1 cellular context compared by ENCODE assay signal in the genomic region with DNA sequence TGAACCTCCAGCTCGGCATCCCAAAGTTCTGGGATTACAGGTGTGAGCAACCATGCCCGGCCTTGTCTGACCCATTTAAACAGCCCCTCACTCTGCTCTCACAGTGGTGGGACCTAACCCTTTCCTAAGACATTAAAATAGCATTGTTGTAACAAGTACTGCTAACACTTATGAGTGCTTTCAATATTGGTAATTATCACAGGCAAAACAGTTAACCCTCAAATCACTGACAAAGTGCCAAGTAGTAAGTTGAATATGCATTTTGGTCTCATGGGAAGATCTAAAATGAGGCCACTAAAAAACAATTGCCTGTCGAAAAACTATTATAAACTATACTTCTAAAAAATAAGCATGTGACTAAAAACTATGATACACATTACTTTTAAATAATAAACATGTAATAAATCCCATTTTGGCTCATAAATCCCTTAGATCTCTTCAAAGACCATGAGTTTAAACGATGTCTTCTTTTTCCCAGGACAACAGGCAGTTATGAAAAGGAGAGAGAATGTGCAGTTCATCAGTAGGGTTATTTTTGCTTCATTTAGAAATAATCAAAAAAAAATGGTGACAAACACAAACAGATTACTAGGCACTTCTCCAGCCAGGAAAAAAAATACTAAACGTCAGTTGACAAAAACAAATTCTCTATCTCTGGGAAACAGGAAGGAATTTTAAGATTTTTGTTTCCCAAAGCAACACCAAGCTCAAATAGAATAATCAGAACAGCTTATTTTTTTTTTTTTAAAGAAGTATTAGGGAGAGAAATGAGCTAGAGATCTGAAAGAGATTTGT.
TF ChIP-seq lines count a peak whose summit lies in the region.

No MANE protein-coding gene starts in this region.

TF ChIP-seq in GM12878, 131 proteins besides CTCF, POLR2A, EP300 and RAD21 (continued from another document and continues in another):
- TF ChIP-seq, protein P1, sequence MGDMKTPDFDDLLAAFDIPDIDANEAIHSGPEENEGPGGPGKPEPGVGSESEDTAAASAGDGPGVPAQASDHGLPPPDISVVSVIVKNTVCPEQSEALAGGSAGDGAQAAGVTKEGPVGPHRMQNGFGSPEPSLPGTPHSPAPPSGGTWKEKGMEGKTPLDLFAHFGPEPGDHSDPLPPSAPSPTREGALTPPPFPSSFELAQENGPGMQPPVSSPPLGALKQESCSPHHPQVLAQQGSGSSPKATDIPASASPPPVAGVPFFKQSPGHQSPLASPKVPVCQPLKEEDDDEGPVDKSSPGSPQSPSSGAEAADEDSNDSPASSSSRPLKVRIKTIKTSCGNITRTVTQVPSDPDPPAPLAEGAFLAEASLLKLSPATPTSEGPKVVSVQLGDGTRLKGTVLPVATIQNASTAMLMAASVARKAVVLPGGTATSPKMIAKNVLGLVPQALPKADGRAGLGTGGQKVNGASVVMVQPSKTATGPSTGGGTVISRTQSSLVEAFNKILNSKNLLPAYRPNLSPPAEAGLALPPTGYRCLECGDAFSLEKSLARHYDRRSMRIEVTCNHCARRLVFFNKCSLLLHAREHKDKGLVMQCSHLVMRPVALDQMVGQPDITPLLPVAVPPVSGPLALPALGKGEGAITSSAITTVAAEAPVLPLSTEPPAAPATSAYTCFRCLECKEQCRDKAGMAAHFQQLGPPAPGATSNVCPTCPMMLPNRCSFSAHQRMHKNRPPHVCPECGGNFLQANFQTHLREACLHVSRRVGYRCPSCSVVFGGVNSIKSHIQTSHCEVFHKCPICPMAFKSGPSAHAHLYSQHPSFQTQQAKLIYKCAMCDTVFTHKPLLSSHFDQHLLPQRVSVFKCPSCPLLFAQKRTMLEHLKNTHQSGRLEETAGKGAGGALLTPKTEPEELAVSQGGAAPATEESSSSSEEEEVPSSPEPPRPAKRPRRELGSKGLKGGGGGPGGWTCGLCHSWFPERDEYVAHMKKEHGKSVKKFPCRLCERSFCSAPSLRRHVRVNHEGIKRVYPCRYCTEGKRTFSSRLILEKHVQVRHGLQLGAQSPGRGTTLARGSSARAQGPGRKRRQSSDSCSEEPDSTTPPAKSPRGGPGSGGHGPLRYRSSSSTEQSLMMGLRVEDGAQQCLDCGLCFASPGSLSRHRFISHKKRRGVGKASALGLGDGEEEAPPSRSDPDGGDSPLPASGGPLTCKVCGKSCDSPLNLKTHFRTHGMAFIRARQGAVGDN (IDR thresholded peaks at IDR 0.05) = peak; percentile 81
- TF ChIP-seq SIN3A (IDR thresholded peaks at IDR 0.05; ENCODE audit: low read depth, low read length) (no peak), NFXL1 (IDR thresholded peaks at IDR 0.05; ENCODE audit: borderline replicate concordance) (no peak), CBX3 (IDR thresholded peaks at IDR 0.05; ENCODE audit: borderline replicate concordance, low read depth) (no peak), NFYA (IDR thresholded peaks at IDR 0.05; ENCODE audit: borderline replicate concordance, low read depth, low read length) (no peak), CEBPB (IDR thresholded peaks at IDR 0.05; ENCODE audit: borderline replicate concordance in 1 of 2, low read depth in 2 of 2, low read length in 2 of 2) (no peak), BCL11A (IDR thresholded peaks at IDR 0.05; ENCODE audit: low read depth, low read length) (no peak), TAF1 (IDR thresholded peaks at IDR 0.05; ENCODE audit: borderline replicate concordance, low read depth, low read length) (no peak), IRF4 (IDR thresholded peaks at IDR 0.05; ENCODE audit: low read depth, low read length) (no peak), SREBF1 (IDR thresholded peaks at IDR 0.05; ENCODE audit: low read length) (no peak), SMC3 (IDR thresholded peaks at IDR 0.05; ENCODE audit: borderline replicate concordance, low read length) (no peak), ZNF24 (IDR thresholded peaks at IDR 0.05) (no peak), TARDBP (IDR thresholded peaks at IDR 0.05; ENCODE audit: borderline replicate concordance) (no peak), E4F1 (IDR thresholded peaks at IDR 0.05; ENCODE audit: borderline replicate concordance, partially characterized antibody) (no peak), SIX5 (IDR thresholded peaks at IDR 0.05; ENCODE audit: low read depth, low read length, severe bottlenecking) (no peak), CBFB (IDR thresholded peaks at IDR 0.05; ENCODE audit: low read depth) (no peak), ATF7 (IDR thresholded peaks at IDR 0.05; ENCODE audit: low read depth) (no peak), RCOR1 (conservative IDR thresholded peaks at IDR 0.05; ENCODE audit: low read depth, low read length) (0 out of 2 replicates have a peak, but pooled peaks have one; percentile 51), MYB (IDR thresholded peaks at IDR 0.05; ENCODE audit: borderline replicate concordance, low read depth, low read length) (no peak), MLLT1 (IDR thresholded peaks at IDR 0.05) (no peak), SP1 (IDR thresholded peaks at IDR 0.05; ENCODE audit: low read depth, low read length) (no peak), EED (IDR thresholded peaks at IDR 0.05; ENCODE audit: low read depth) (no peak), FOS (IDR thresholded peaks at IDR 0.05; ENCODE audit: borderline replicate concordance, extremely low read depth, insufficient read length) (no peak), YBX1 (IDR thresholded peaks at IDR 0.05) (no peak), RAD51 (IDR thresholded peaks at IDR 0.05) (peak; percentile 48), CEBPZ (IDR thresholded peaks at IDR 0.05; ENCODE audit: low read depth, low read length) (no peak), MYC (IDR thresholded peaks at IDR 0.05; ENCODE audit: insufficient read depth, insufficient read length, insufficient replicate concordance, low read length, severe bottlenecking) (no peak), CHD2 (IDR thresholded peaks at IDR 0.05; ENCODE audit: borderline replicate concordance, low read depth, low read length) (no peak), FOXM1 (IDR thresholded peaks at IDR 0.05; ENCODE audit: low read depth, low read length) (peak; percentile 40; the same call in 1 of the 2 replicates), RUNX3 (IDR thresholded peaks at IDR 0.05; ENCODE audit: low read length) (peak; percentile 57; the same call in 1 of the 2 replicates), SREBF2 (IDR thresholded peaks at IDR 0.05; ENCODE audit: low read length) (no peak), ZBED1 (IDR thresholded peaks at IDR 0.05; ENCODE audit: borderline replicate concordance) (no peak), SRF (IDR thresholded peaks at IDR 0.05; ENCODE audit: low read depth in 2 of 2, low read length in 2 of 2) (no peak), SMAD1 (IDR thresholded peaks at IDR 0.05; ENCODE audit: low read depth, partially characterized antibody) (peak; percentile 65), GABPA (IDR thresholded peaks at IDR 0.05; ENCODE audit: low read depth) (no peak)
- TF ChIP-seq, protein P2, sequence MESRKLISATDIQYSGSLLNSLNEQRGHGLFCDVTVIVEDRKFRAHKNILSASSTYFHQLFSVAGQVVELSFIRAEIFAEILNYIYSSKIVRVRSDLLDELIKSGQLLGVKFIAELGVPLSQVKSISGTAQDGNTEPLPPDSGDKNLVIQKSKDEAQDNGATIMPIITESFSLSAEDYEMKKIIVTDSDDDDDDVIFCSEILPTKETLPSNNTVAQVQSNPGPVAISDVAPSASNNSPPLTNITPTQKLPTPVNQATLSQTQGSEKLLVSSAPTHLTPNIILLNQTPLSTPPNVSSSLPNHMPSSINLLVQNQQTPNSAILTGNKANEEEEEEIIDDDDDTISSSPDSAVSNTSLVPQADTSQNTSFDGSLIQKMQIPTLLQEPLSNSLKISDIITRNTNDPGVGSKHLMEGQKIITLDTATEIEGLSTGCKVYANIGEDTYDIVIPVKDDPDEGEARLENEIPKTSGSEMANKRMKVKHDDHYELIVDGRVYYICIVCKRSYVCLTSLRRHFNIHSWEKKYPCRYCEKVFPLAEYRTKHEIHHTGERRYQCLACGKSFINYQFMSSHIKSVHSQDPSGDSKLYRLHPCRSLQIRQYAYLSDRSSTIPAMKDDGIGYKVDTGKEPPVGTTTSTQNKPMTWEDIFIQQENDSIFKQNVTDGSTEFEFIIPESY (IDR thresholded peaks at IDR 0.05) = no peak
- TF ChIP-seq, protein P3, sequence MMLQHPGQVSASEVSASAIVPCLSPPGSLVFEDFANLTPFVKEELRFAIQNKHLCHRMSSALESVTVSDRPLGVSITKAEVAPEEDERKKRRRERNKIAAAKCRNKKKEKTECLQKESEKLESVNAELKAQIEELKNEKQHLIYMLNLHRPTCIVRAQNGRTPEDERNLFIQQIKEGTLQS (IDR thresholded peaks at IDR 0.05; ENCODE audit: borderline replicate concordance, extremely low read depth, low read depth, low read length) = no peak
- TF ChIP-seq, protein P4, sequence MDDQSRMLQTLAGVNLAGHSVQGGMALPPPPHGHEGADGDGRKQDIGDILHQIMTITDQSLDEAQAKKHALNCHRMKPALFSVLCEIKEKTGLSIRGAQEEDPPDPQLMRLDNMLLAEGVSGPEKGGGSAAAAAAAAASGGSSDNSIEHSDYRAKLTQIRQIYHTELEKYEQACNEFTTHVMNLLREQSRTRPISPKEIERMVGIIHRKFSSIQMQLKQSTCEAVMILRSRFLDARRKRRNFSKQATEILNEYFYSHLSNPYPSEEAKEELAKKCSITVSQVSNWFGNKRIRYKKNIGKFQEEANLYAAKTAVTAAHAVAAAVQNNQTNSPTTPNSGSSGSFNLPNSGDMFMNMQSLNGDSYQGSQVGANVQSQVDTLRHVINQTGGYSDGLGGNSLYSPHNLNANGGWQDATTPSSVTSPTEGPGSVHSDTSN (IDR thresholded peaks at IDR 0.05; ENCODE audit: insufficient replicate concordance, low read depth, low read length) = no peak
